8 cellular contexts compared by ENCODE assay signal in the genomic region with DNA sequence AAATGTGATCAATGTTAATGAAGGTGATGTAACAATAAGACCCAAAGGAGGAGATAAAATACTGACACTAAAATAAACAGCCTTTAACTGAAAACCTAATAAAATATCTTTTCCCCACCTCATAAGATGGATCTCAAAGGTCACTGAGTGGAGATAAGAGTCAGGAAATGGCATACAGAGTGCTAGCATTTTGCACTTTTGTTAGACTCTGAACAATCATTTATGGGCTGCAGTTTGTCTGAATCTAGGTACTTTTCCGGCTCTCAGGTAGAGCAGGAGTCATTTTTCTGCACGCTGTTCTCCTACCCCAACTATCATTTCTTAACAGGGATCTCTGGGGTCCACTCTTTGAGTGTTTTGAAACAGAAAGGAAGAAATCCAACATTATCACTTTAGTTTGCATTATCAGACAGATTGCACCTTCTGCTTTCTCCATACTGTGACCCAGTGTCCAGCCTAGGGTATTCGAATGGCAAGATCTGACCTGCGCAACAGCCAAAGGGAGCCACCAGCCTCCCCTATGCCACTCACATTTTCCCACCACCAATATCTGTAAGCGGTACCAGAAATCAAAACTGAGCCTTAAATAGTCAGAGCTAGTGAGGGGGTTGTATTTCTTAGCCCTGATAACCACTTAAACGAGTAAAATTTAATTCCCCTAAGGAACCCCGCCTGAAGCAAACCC. TPM values are rescaled to one million over a fixed set of nuclear protein-coding genes. Genes with fewer than 3 reads are reported as not detected.
DNase-seq lines count a peak whose midpoint lies in the region; ATAC-seq and TF ChIP-seq lines count a peak whose summit lies in the region.

No MANE protein-coding gene starts in this region.

- no peak for TF ChIP-seq CTCF in breast epithelium (IDR thresholded peaks at IDR 0.05)

- H3K27me3 Mint-ChIP-seq in stimulated activated naive CD8-positive, alpha-beta T cell treated with anti-CD3 and anti-CD28 coated beads, Interleukin-15, Interleukin-2, amounts not matched to agents 100 ng/mL and 50 ng/mL, for 24 hours, result no peaks in the 10 kb centered on the region

- H3K27ac ChIP-seq in breast epithelium (peak overlapping the region; percentile 85 to 92), mesodermal cell (ENCODE audit: low read depth, low read length, severe bottlenecking) (no peak overlapping the region)

- intact Hi-C loops in breast epithelium (cut with DNase I; ENCODE audit: low total_unique reads), result loop anchor here (10.0 kb wide), 2 partner anchors 92 to 162 kb away; a partner anchor contains a TSS

- 87 to 92% methylated on average over 3 to 4 of the region's 7 CpGs for WGBS in mesodermal cell (ENCODE audit: insufficient coverage in 2 of 2), 2 experiments

- no peaks in the 10 kb centered on the region for H3K27me3 ChIP-seq in breast epithelium

- TF ChIP-seq POLR2A in breast epithelium (IDR thresholded peaks at IDR 0.05), result no peak

- H3K36me3 ChIP-seq in breast epithelium (no peaks in the 10 kb centered on the region), mesodermal cell (ENCODE audit: control insufficient read depth, insufficient read depth, low read length) (no peaks in the 10 kb centered on the region)

- no peaks in the 10 kb centered on the region for H3K36me3 Mint-ChIP-seq in stimulated activated naive CD8-positive, alpha-beta T cell treated with anti-CD3 and anti-CD28 coated beads, Interleukin-15, Interleukin-2, amounts not matched to agents 100 ng/mL and 50 ng/mL, for 24 hours (ENCODE audit: low read depth)

- H3K4me1 Mint-ChIP-seq in stimulated activated naive CD8-positive, alpha-beta T cell treated with anti-CD3 and anti-CD28 coated beads, Interleukin-15, Interleukin-2, amounts not matched to agents 100 ng/mL and 50 ng/mL, for 24 hours (ENCODE audit: low read depth), result peaks cover 38% of the 10 kb centered on the region

- H3K4me3 ChIP-seq in breast epithelium, result peak overlapping the region; percentile 70 to 77 (median 74)
- H3K4me3 ChIP-seq in mesodermal cell (ENCODE audit: extremely low read depth, insufficient read depth, low read length, poor library complexity, severe bottlenecking), result peak overlapping the region; percentile 55

- H3K9me3 ChIP-seq in breast epithelium (no peaks in the 10 kb centered on the region), mesodermal cell (ENCODE audit: control insufficient read depth, low read length) (no peaks in the 10 kb centered on the region)

- H3K27ac Mint-ChIP-seq in stimulated activated naive CD8-positive, alpha-beta T cell treated with anti-CD3 and anti-CD28 coated beads, Interleukin-15, Interleukin-2, amounts not matched to agents 100 ng/mL and 50 ng/mL, for 24 hours, result peak overlapping the region; percentile 70

- peak overlapping the region; percentile 87 for H3K4me3 Mint-ChIP-seq in stimulated activated naive CD8-positive, alpha-beta T cell treated with anti-CD3 and anti-CD28 coated beads, Interleukin-15, Interleukin-2, amounts not matched to agents 100 ng/mL and 50 ng/mL, for 24 hours

- in situ Hi-C loops in KBM-7 (cut with MboI; ENCODE audit: low pct_unique_long_range_greater_than_20kb, low sequenced_read_pairs), result loop anchor here (25.0 kb wide), 1 partner anchor 165 kb away; no protein-coding TSS in a partner anchor

- no peaks in the 10 kb centered on the region for H3K9me3 Mint-ChIP-seq in stimulated activated naive CD8-positive, alpha-beta T cell treated with anti-CD3 and anti-CD28 coated beads, Interleukin-15, Interleukin-2, amounts not matched to agents 100 ng/mL and 50 ng/mL, for 24 hours

- no peak for ATAC-seq in stimulated activated naive CD8-positive, alpha-beta T cell treated with anti-CD3 and anti-CD28 coated beads, Interleukin-15, Interleukin-2, amounts not matched to agents 100 U/mL and 50 U/mL, for 24 hours
- no peak for ATAC-seq in HG02623 (IDR thresholded peaks at IDR 0.05; ENCODE audit: unreplicated experiment)

- DNase-seq in stimulated activated naive CD8-positive, alpha-beta T cell treated with anti-CD3 and anti-CD28 coated beads, Interleukin-15, Interleukin-2, amounts not matched to agents 100 U/mL and 50 U/mL, for 24 hours, result no peak
- no peak for DNase-seq in breast epithelium (ENCODE audit: low spot score in 2 of 2)
- DNase-seq in GM19240 (ENCODE audit: insufficient read length, low spot score), result no peak
- DNase-seq in KBM-7, result no peak
- no peak for DNase-seq in HCEC 1CT

- H3K4me1 ChIP-seq in breast epithelium (no peaks in the 10 kb centered on the region), mesodermal cell (ENCODE audit: control insufficient read depth, insufficient read depth, low read length, poor library complexity, severe bottlenecking) (no peaks in the 10 kb centered on the region)

RNA-seq across cellular contexts. Expression of a gene that starts 0.9 kb away (rescaled TPM):
- total RNA-seq in breast epithelium, result 10 to 100 TPM; 12.5 to 17.0 (median 14.9) TPM
- polyA plus RNA-seq in mesodermal cell (2013, experiment 1 of 2), result 11.1 TPM
- 10.9 TPM for polyA plus RNA-seq in mesodermal cell (2013, experiment 2 of 2)

RNA-seq across cellular contexts. Expression of a gene that starts 1.0 kb away (rescaled TPM):
- 10 to 100 TPM in 1 of 3 donors, 1 to 10 TPM in 2; 2.9 to 15.2 (median 9.8) TPM for total RNA-seq in breast epithelium
- 22.0 TPM for polyA plus RNA-seq in mesodermal cell (2013, experiment 1 of 2)
- polyA plus RNA-seq in mesodermal cell (2013, experiment 2 of 2), result 25.5 TPM

RNA-seq across cellular contexts. Expression of a gene that starts 50.0 kb away (rescaled TPM):
- total RNA-seq in breast epithelium, result 10 to 100 TPM; 34.7 to 49.0 (median 34.9) TPM
- 42.1 TPM for polyA plus RNA-seq in mesodermal cell (2013, experiment 1 of 2)
- polyA plus RNA-seq in mesodermal cell (2013, experiment 2 of 2), result 32.4 TPM
